Comparison of ENCODE assay signal across 18 cellular contexts in the genomic region with DNA sequence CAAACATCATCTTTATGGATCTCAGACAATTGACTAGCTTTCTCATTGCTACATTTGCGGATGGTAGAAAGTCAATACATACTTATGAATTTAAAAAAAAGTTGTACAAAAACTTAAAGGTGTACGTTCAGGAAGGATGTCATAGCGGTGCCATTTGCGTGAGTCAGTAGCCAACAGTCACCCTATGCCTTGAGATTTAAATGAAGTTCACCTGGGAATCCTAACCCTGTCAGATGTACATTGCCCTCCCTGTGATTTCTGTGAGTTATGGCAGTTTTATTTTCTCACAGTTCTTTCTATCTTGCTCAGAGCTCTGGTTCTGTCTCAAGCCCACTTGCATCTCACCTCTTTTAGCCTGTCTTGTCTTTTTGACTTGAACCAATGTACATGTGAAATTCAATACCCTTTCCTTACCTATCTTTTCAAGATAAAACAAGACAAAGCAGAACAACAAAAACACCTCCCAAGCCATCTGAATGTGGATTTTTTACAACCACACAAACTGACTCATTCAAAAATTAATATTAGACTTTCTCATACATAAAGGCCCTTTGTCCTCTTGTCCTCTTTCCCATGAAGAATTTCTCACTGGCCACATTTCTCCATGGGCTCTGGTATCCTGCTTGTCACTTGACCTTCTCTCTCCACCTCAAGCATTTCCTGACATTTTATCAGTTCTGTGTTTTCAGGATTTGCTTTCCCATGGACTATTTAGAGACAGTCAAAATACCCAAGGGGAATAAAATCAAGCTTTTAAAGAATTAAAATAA.
DNase-seq lines count a peak whose midpoint lies in the region; TF ChIP-seq lines count a peak whose summit lies in the region.
"Had no signal": no experiment of that assay in that cellular context is flagged by ENCODE, and none has a peak within 500 bp of the region (broad histone marks: within the 10 kb centered on the region; RNA-seq: fewer than 3 reads in every experiment).

No MANE protein-coding gene starts in this region.

- DNase-seq in astrocyte of the spinal cord (ENCODE audit: low read depth, low spot score) (peak; percentile 9), hepatic stellate cell (ENCODE audit: low spot score) (peak; percentile 17), retinal pigment epithelial cell (ENCODE audit: low read depth) (peak; percentile 21), AG08395 (ENCODE audit: low spot score) (no peak), DMS153 (lab: John Stamatoyannopoulos, UW) (no peak), kidney glomerular epithelial cell (lab: John Stamatoyannopoulos, UW) (no peak)
- DNase-seq in effector memory CD4-positive, alpha-beta T cell: no peak
- DNase-seq: activated CD4-positive, alpha-beta memory T cell treated with anti-CD3 and anti-CD28 coated beads for 36 hours; activated T-cell treated with anti-CD3 and anti-CD28 coated beads, Interleukin-2, amount 50 U/mL, for 72 hours; C1 segment of cervical spinal cord; DND-41; mucosa of descending colon; NK-92 treated with Interleukin-12 subunit alpha and Interleukin-12 subunit beta, amount 100 ng/mL, for 24 hours; psoas muscle; stimulated activated CD4-positive, alpha-beta T cell treated with anti-CD3 and anti-CD28 coated beads, Interleukin-1b, Interleukin-23, amount 100 ng/mL, for 48 hours; thyroid gland had no signal

- TF ChIP-seq CTCF in astrocyte of the spinal cord (IDR thresholded peaks at IDR 0.05; ENCODE audit: low read depth, low read length) (no peak), retinal pigment epithelial cell (conservative IDR thresholded peaks at IDR 0.05; ENCODE audit: low read depth, low read length) (no peak)

- H3K4me1 ChIP-seq in HUES48 (ENCODE audit: control insufficient read depth, insufficient read depth, low read length): peaks cover 25% of the 10 kb centered on the region
- no peaks in the 10 kb centered on the region for H3K4me1 ChIP-seq in effector memory CD4-positive, alpha-beta T cell (ENCODE audit: control insufficient read depth, insufficient read depth, low read length, poor library complexity, severe bottlenecking)
- H3K4me1 ChIP-seq: psoas muscle had no signal

- H3K4me3 ChIP-seq in HUES48 (ENCODE audit: low read depth, low read length) (no peak overlapping the region; the same call in 1 of the 2 replicates), astrocyte of the spinal cord (ENCODE audit: low read depth, low read length) (no peak overlapping the region), retinal pigment epithelial cell (ENCODE audit: low read length) (no peak overlapping the region)
- no peak overlapping the region for H3K4me3 ChIP-seq in effector memory CD4-positive, alpha-beta T cell (ENCODE audit: insufficient read depth, low read depth, low read length, poor library complexity, severe bottlenecking)
- H3K4me3 ChIP-seq: gastroesophageal sphincter, mucosa of descending colon, psoas muscle, thyroid gland had no signal

- in situ Hi-C loops in astrocyte of the spinal cord (cut with HindIII; ENCODE audit: low sequenced_read_pairs): no loop called here

- no peaks in the 10 kb centered on the region for H3K9me3 ChIP-seq in HUES48 (ENCODE audit: control insufficient read depth, insufficient read depth, low read length)
- no peaks in the 10 kb centered on the region for H3K9me3 ChIP-seq in effector memory CD4-positive, alpha-beta T cell (ENCODE audit: control insufficient read depth, low read length)
- H3K9me3 ChIP-seq: gastroesophageal sphincter, mucosa of descending colon, psoas muscle, thyroid gland had no signal

- H3K9ac ChIP-seq in HUES48 (ENCODE audit: low read depth, low read length): no peak overlapping the region

- no peaks in the 10 kb centered on the region for H3K36me3 ChIP-seq in HUES48 (ENCODE audit: control insufficient read depth, insufficient read depth, low read length)
- H3K36me3 ChIP-seq in effector memory CD4-positive, alpha-beta T cell (ENCODE audit: control insufficient read depth, insufficient read depth, low read length): no peaks in the 10 kb centered on the region
- H3K36me3 ChIP-seq: gastroesophageal sphincter, thyroid gland had no signal

- peak overlapping the region; percentile 75 for H3K27ac ChIP-seq in HUES48 (ENCODE audit: low read depth, low read length)
- H3K27ac ChIP-seq in effector memory CD4-positive, alpha-beta T cell (ENCODE audit: insufficient read depth, low read length, poor library complexity, severe bottlenecking): no peak overlapping the region
- H3K27ac ChIP-seq: gastroesophageal sphincter, psoas muscle, thyroid gland had no signal

- H3K27me3 ChIP-seq in HUES48 (ENCODE audit: control insufficient read depth, insufficient read depth, low read length): no peaks in the 10 kb centered on the region
- H3K27me3 ChIP-seq in effector memory CD4-positive, alpha-beta T cell (replicated peaks; ENCODE audit: control insufficient read depth, insufficient read depth, low read length, poor library complexity, severe bottlenecking): peaks cover 2% of the 10 kb centered on the region
- H3K27me3 ChIP-seq: gastroesophageal sphincter, thyroid gland had no signal

Comparison
In these comparisons a context has a peak if more than half of its experiments do, and no peak if none do; other contexts are left out.
1. DNase-seq: peak in astrocyte of the spinal cord (single experiment), hepatic stellate cell (single experiment) and retinal pigment epithelial cell (single experiment); none in AG08395 (single experiment), DMS153 (single experiment), kidney glomerular epithelial cell (single experiment) and effector memory CD4-positive, alpha-beta T cell (0 of 3).